Comparison of ENCODE assay signal across 23 cellular contexts in genomic region chr6:151442359-151442758, GRCh38. TPM values are rescaled to one million over a fixed set of nuclear protein-coding genes. Genes with fewer than 3 reads are reported as not detected.
DNase-seq lines count a peak whose midpoint lies in the region; ATAC-seq and TF ChIP-seq lines count a peak whose summit lies in the region.
"Had no signal": no experiment of that assay in that cellular context is flagged by ENCODE, and none has a peak within 500 bp of the region (broad histone marks: within the 10 kb centered on the region; RNA-seq: fewer than 3 reads in every experiment).

No MANE protein-coding gene starts in this region.

- no peaks in the 10 kb centered on the region for H3K27me3 ChIP-seq in tibial artery
- H3K27me3 ChIP-seq: BLaER1 treated with 17β-estradiol and CSF1 and Interleukin-3, amounts not matched to agents 10 nM and 100 nM; Peyer's patch; SJCRH30 had no signal

- no peaks in the 10 kb centered on the region for H3K36me3 ChIP-seq in tibial artery
- H3K36me3 ChIP-seq: Peyer's patch had no signal

- peaks cover 8 to 96% (median 43%) of the 10 kb centered on the region in 4 donors for H3K4me1 ChIP-seq in tibial artery
- H3K4me1 ChIP-seq: SJCRH30 had no signal

- intact Hi-C loops in tibial artery (cut with DNase I; ENCODE audit: low total_unique reads): loop anchor here (5.0 kb wide), 1 partner anchor 35 kb away; no protein-coding TSS in a partner anchor
- intact Hi-C loops in cardiac septum (cut with DNase I): no loop called here

- H3K9me3 ChIP-seq in T-helper 17 cell (ENCODE audit: control insufficient read depth, low read length, poor library complexity, severe bottlenecking): no peaks in the 10 kb centered on the region
- no peaks in the 10 kb centered on the region for H3K9me3 ChIP-seq in tibial artery
- H3K9me3 ChIP-seq: BLaER1 treated with 17β-estradiol and CSF1 and Interleukin-3, amounts not matched to agents 10 nM and 100 nM; Peyer's patch; SJCRH30 had no signal

- no peak for ATAC-seq in T-helper 17 cell
- ATAC-seq in left lobe of liver: peak; percentile 37
- ATAC-seq: T-cell had no signal

- no peaks in the 10 kb centered on the region for H3K27me3 Mint-ChIP-seq in T-helper 17 cell
- H3K27me3 Mint-ChIP-seq: CD4-positive, alpha-beta memory T cell; T-cell had no signal

- peak in 2 of 3 experiments; percentile 33 to 75 for DNase-seq in NCI-H1417 (lab: John Stamatoyannopoulos, UW)
- DNase-seq in NCI-H1417 treated with DMSO at 0.1 percent for 48 hours (lab: John Stamatoyannopoulos, UW): no peak
- DNase-seq in T-helper 17 cell: no peak
- DNase-seq in left lobe of liver (ENCODE audit: low spot score): no peak
- DNase-seq in tibial artery: no peak
- no peak for DNase-seq in SIG-M5 treated with dmso at 0.1 percent for 504 hours (lab: John Stamatoyannopoulos, UW; ENCODE audit: unreplicated experiment)
- no peak for DNase-seq in cardiac septum (ENCODE audit: low spot score)
- no peak for DNase-seq in NCI-H146 (lab: John Stamatoyannopoulos, UW)
- DNase-seq: ACHN; CD4-positive, alpha-beta memory T cell; GDM1; KBM-7; NCI-H1092; NCI-H2029 treated with DMSO at 0.1 percent for 48 hours; NCI-H2171 treated with DMSO at 0.1 percent for 48 hours; NCI-H748 treated with DMSO at 0.1 percent for 48 hours; NK-92 treated with Interleukin-12 subunit alpha and Interleukin-12 subunit beta, amount 100 ng/mL, for 24 hours; Peyer's patch; SJCRH30; T-cell had no signal

- peak overlapping the region; percentile 8 for H3K27ac Mint-ChIP-seq in T-helper 17 cell
- H3K27ac Mint-ChIP-seq: T-cell had no signal

- H3K36me3 Mint-ChIP-seq in T-helper 17 cell (ENCODE audit: low read depth): no peaks in the 10 kb centered on the region

- no peak overlapping the region for H3K4me3 ChIP-seq in tibial artery
- H3K4me3 ChIP-seq: BLaER1 treated with 17β-estradiol and CSF1 and Interleukin-3, amounts not matched to agents 10 nM and 100 nM; Peyer's patch; SJCRH30 had no signal

- peaks cover 25% of the 10 kb centered on the region for H3K4me1 Mint-ChIP-seq in T-helper 17 cell

- no peak for TF ChIP-seq CTCF in tibial artery (IDR thresholded peaks at IDR 0.05)

- peak overlapping the region; percentile 11 to 74 for H3K27ac ChIP-seq in tibial artery
- H3K27ac ChIP-seq: 22Rv1; BLaER1 treated with 17β-estradiol and CSF1 and Interleukin-3, amounts not matched to agents 10 nM and 100 nM; Peyer's patch; SJCRH30 had no signal

- no peak overlapping the region for H3K4me3 Mint-ChIP-seq in T-helper 17 cell

RNA-seq across cellular contexts. Expression of gene RMND1, which starts 9.6 kb away (rescaled TPM):
- total RNA-seq in T-helper 17 cell (1 to 10 TPM; 7.0 to 8.5 TPM), left lobe of liver (18.6 TPM), cardiac septum (11.5 TPM)

RNA-seq across cellular contexts. Expression of gene ZBTB2, which starts 51.0 kb away (rescaled TPM):
- total RNA-seq in T-helper 17 cell (10 to 100 TPM; 23.5 to 29.2 TPM), left lobe of liver (2.7 TPM), cardiac septum (8.0 TPM)

RNA-seq across cellular contexts. Expression of gene CCDC170, which starts 51.5 kb away (rescaled TPM):
- total RNA-seq in T-helper 17 cell (not detected), left lobe of liver (0.45 TPM), cardiac septum (0.38 TPM)
- total RNA-seq: NCI-H460, SJCRH30 had no signal

Comparison
In these comparisons a context has a peak if more than half of its experiments do, and no peak if none do; other contexts are left out.
1. DNase-seq: peak in NCI-H1417 (2 of 3); none in NCI-H1417 treated with DMSO at 0.1 percent for 48 hours (single experiment), T-helper 17 cell (0 of 3), left lobe of liver (single experiment), tibial artery (0 of 2), SIG-M5 treated with dmso at 0.1 percent for 504 hours (single experiment), cardiac septum (single experiment) and NCI-H146 (single experiment).